Comparison of ENCODE assay signal across 21 cellular contexts in the genomic region with DNA sequence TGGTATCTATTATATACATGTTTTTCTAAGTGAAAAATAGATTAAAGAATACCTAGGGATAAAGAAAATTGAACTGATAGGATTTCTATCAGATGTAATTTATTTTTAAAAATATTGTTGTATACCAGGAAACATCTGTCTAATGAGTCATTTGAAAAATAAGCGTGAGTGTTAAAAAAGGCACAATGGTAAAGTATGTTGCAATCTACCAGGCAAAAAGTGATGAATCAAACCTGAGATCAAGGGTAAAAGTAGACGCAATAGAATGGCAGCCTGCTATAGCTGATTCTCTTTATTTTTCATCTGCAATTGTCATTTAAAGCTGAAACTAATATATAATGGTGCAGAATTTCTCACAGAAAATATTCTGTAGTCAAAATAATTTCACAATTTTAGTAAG.
DNase-seq lines count a peak whose midpoint lies in the region; TF ChIP-seq lines count a peak whose summit lies in the region.
"Had no signal": no experiment of that assay in that cellular context is flagged by ENCODE, and none has a peak within 500 bp of the region (broad histone marks: within the 10 kb centered on the region; RNA-seq: fewer than 3 reads in every experiment).

No MANE protein-coding gene starts in this region.

- H3K36me3 Mint-ChIP-seq in MCF 10A (ENCODE audit: insufficient read depth, unreplicated experiment), result no peaks in the 10 kb centered on the region

- TF ChIP-seq CTCF in MCF 10A (IDR thresholded peaks at IDR 0.05; ENCODE audit: unreplicated experiment) (no peak), breast epithelium (IDR thresholded peaks at IDR 0.05) (no peak), brain microvascular endothelial cell (IDR thresholded peaks at IDR 0.05; ENCODE audit: low read depth, low read length, missing control alignments) (no peak), fibroblast of the aortic adventitia (IDR thresholded peaks at IDR 0.05; ENCODE audit: insufficient read depth, low read length) (no peak), thyroid gland (IDR thresholded peaks at IDR 0.05) (no peak), suprapubic skin (IDR thresholded peaks at IDR 0.05) (no peak)

- H3K9me3 Mint-ChIP-seq in MCF 10A (ENCODE audit: unreplicated experiment), result no peaks in the 10 kb centered on the region
- H3K9me3 Mint-ChIP-seq: nephron had no signal

- TF ChIP-seq EP300 in suprapubic skin (IDR thresholded peaks at IDR 0.05), result no peak

- peak; percentile 77 for DNase-seq in MCF 10A (ENCODE audit: unreplicated experiment)
- no peak for DNase-seq in breast epithelium (ENCODE audit: low spot score in 2 of 2)
- peak; percentile 29 for DNase-seq in brain microvascular endothelial cell
- peak; percentile 41 for DNase-seq in fibroblast of the aortic adventitia (ENCODE audit: low read depth)
- DNase-seq in NCI-H2081 treated with DMSO at 0.1 percent for 48 hours (lab: John Stamatoyannopoulos, UW), result no peak
- DNase-seq in thyroid gland, result no peak
- no peak for DNase-seq in substantia nigra (lab: John Stamatoyannopoulos, UW)
- no peak for DNase-seq in suprapubic skin (ENCODE audit: low spot score in 2 of 2)
- DNase-seq: activated gamma-delta T cell treated with Interleukin-2 at 50 U/mL for 16 hours; anterior cingulate cortex; C1 segment of cervical spinal cord; cortex of kidney; KBM-7; NCI-H2171 treated with DMSO at 0.1 percent for 48 hours; NCI-H748 treated with DMSO at 0.1 percent for 48 hours; PC-3; stimulated activated CD8-positive, alpha-beta memory T cell treated with anti-CD3 and anti-CD28 coated beads, Interleukin-4, amount 100 ng/mL, for 48 hours; T1000 had no signal

- CTCF ChIA-PET in MCF 10A (lab: Yijun Ruan, JAX), result interaction anchor here (0.7 kb wide), 1 partner anchor 381 kb away, joined by 3 read pairs; no protein-coding TSS in a partner anchor

- POLR2A ChIA-PET in MCF 10A (lab: Yijun Ruan, JAX), result interaction anchor here (0.5 to 1.2 kb wide), 4 partner anchors 10 to 329 kb away, joined by 3 to 5 read pairs (median 3); no protein-coding TSS in a partner anchor

- H3K4me3 Mint-ChIP-seq in MCF 10A (ENCODE audit: unreplicated experiment), result no peak overlapping the region
- H3K4me3 Mint-ChIP-seq: nephron had no signal

- H3K4me3 ChIP-seq in breast epithelium, result no peak overlapping the region
- H3K4me3 ChIP-seq in brain microvascular endothelial cell (ENCODE audit: low read depth, low read length), result no peak overlapping the region
- no peak overlapping the region for H3K4me3 ChIP-seq in fibroblast of the aortic adventitia (ENCODE audit: low read depth, low read length)
- H3K4me3 ChIP-seq in thyroid gland (replicated peaks in 1 of 3), result no peak overlapping the region
- H3K4me3 ChIP-seq in suprapubic skin, result no peak overlapping the region
- H3K4me3 ChIP-seq: esophagus muscularis mucosa had no signal

- 77 to 85% methylated on average over 2 of the region's 2 CpGs for WGBS in thyroid gland, 2 donors
- WGBS in suprapubic skin, result 53% methylated on average over 2 of the region's 2 CpGs

- intact Hi-C loops in MCF 10A (cut with micrococcal nuclease), result no loop called here
- intact Hi-C loops in breast epithelium (cut with DNase I; ENCODE audit: low total_unique reads), result no loop called here
- intact Hi-C loops in thyroid gland (cut with DNase I), result no loop called here

- H3K27me3 ChIP-seq in breast epithelium, result no peaks in the 10 kb centered on the region
- H3K27me3 ChIP-seq in brain microvascular endothelial cell (replicated peaks), result no peaks in the 10 kb centered on the region
- no peaks in the 10 kb centered on the region for H3K27me3 ChIP-seq in thyroid gland
- H3K27me3 ChIP-seq in suprapubic skin, result no peaks in the 10 kb centered on the region
- H3K27me3 ChIP-seq: esophagus muscularis mucosa had no signal

- no TSS peak for BruUV-seq in MCF 10A (replicated peaks; lab: Mats Ljungman, UMichigan)

- H3K36me3 ChIP-seq in breast epithelium (no peaks in the 10 kb centered on the region), brain microvascular endothelial cell (replicated peaks) (no peaks in the 10 kb centered on the region), thyroid gland (no peaks in the 10 kb centered on the region), suprapubic skin (no peaks in the 10 kb centered on the region)
- H3K36me3 ChIP-seq: esophagus muscularis mucosa had no signal

- TF ChIP-seq POLR2A in breast epithelium (IDR thresholded peaks at IDR 0.05) (no peak), thyroid gland (IDR thresholded peaks at IDR 0.05) (no peak), suprapubic skin (IDR thresholded peaks at IDR 0.05) (no peak)

- H3K27me3 Mint-ChIP-seq in MCF 10A (ENCODE audit: insufficient read depth, unreplicated experiment), result no peaks in the 10 kb centered on the region
- H3K27me3 Mint-ChIP-seq: progenitor cell of endocrine pancreas had no signal

- no peak overlapping the region for H3K27ac Mint-ChIP-seq in MCF 10A (ENCODE audit: low read depth, unreplicated experiment)
- H3K27ac Mint-ChIP-seq: nephron, progenitor cell of endocrine pancreas had no signal

- H3K9me3 ChIP-seq in breast epithelium (no peaks in the 10 kb centered on the region), thyroid gland (no peaks in the 10 kb centered on the region), suprapubic skin (no peaks in the 10 kb centered on the region)
- H3K9me3 ChIP-seq: esophagus muscularis mucosa had no signal

- peaks cover 8% of the 10 kb centered on the region for H3K4me1 Mint-ChIP-seq in MCF 10A (ENCODE audit: insufficient read depth, unreplicated experiment)
- H3K4me1 Mint-ChIP-seq: nephron had no signal

- H3K27ac ChIP-seq in breast epithelium, result no peak overlapping the region
- H3K27ac ChIP-seq in brain microvascular endothelial cell, result no peak overlapping the region
- H3K27ac ChIP-seq in thyroid gland, result no peak overlapping the region
- H3K27ac ChIP-seq in substantia nigra (ENCODE audit: low read depth, low read length, poor library complexity, severe bottlenecking), result no peak overlapping the region
- H3K27ac ChIP-seq in suprapubic skin, result no peak overlapping the region
- H3K27ac ChIP-seq: esophagus muscularis mucosa had no signal

- H3K4me1 ChIP-seq in breast epithelium (no peaks in the 10 kb centered on the region), thyroid gland (no peaks in the 10 kb centered on the region), suprapubic skin (no peaks in the 10 kb centered on the region)
- H3K4me1 ChIP-seq: esophagus muscularis mucosa had no signal

- in situ Hi-C loops in brain microvascular endothelial cell (cut with HindIII; ENCODE audit: low pct_ligation_motif_present, low sequenced_read_pairs), result no loop called here

Comparison
In these comparisons a context has a peak if more than half of its experiments do, and no peak if none do; other contexts are left out.
1. DNase-seq: peak in MCF 10A (single experiment), brain microvascular endothelial cell (single experiment) and fibroblast of the aortic adventitia (single experiment); none in breast epithelium (0 of 2), NCI-H2081 treated with DMSO at 0.1 percent for 48 hours (single experiment), thyroid gland (0 of 2), substantia nigra (0 of 49) and suprapubic skin (0 of 2).